In genomic region chr19:38679839-38680238, GRCh38 we compare ENCODE assay signal across 8 cellular contexts. TPM values are rescaled to one million over a fixed set of nuclear protein-coding genes. Genes with fewer than 3 reads are reported as not detected.
A peak's percentile ranks its signal among the peaks of the same experiment; 100 is the strongest.
DNase-seq lines count a peak whose midpoint lies in the region; ATAC-seq and TF ChIP-seq lines count a peak whose summit lies in the region.
"Had no signal": no experiment of that assay in that cellular context is flagged by ENCODE, and none has a peak within 500 bp of the region (broad histone marks: within the 10 kb centered on the region; RNA-seq: fewer than 3 reads in every experiment).

No MANE protein-coding gene starts in this region.

- peaks cover 69% of the 10 kb centered on the region for H3K4me1 Mint-ChIP-seq in GM23338

- no peak overlapping the region for H2AFZ ChIP-seq in GM23338

- H3K79me2 ChIP-seq in GM23338 (replicated peaks; ENCODE audit: insufficient read depth): peaks cover 98% of the 10 kb centered on the region

- no peak overlapping the region for H3K4me3 ChIP-seq in GM23338
- H3K4me3 ChIP-seq in RWPE2 (ENCODE audit: severe bottlenecking): no peak overlapping the region
- no peak overlapping the region for H3K4me3 ChIP-seq in gastroesophageal sphincter
- H3K4me3 ChIP-seq in skeletal muscle tissue (ENCODE audit: low read length in 3 of 3): peak overlapping the region in 1 of 3 donors; percentile 3

- TF ChIP-seq CTCF in GM23338 (conservative IDR thresholded peaks at IDR 0.05; ENCODE audit: low read depth in 2 of 2) (no peak), RWPE2 (IDR thresholded peaks at IDR 0.05; ENCODE audit: poor library complexity, severe bottlenecking) (no peak), gastroesophageal sphincter (IDR thresholded peaks at IDR 0.05) (no peak), GM13976 (IDR thresholded peaks at IDR 0.05; ENCODE audit: borderline replicate concordance, control extremely low read depth, extremely low read depth, insufficient read depth, missing control alignments) (no peak)

- 87 to 100% methylated on average over 1 to 3 of the region's 4 CpGs for whole genome bisulfite sequencing in gastroesophageal sphincter (ENCODE audit: low coverage in 1 of 2), 2 donors

- no peak for TF ChIP-seq EP300 in gastroesophageal sphincter (IDR thresholded peaks at IDR 0.05)

- no peaks in the 10 kb centered on the region; the same call in 1 of the 2 replicates for H3K36me3 ChIP-seq in GM23338 (ENCODE audit: insufficient read depth)
- H3K36me3 ChIP-seq in RWPE2 (ENCODE audit: low read depth): peaks cover 72% of the 10 kb centered on the region
- H3K36me3 ChIP-seq in gastroesophageal sphincter: no peaks in the 10 kb centered on the region
- H3K36me3 ChIP-seq in skeletal muscle tissue (ENCODE audit: control insufficient read depth in 3 of 3, insufficient read depth in 3 of 3, low read length in 3 of 3): peaks cover 0 to 11% (median 6%) of the 10 kb centered on the region in 3 donors

- peak overlapping the region in 1 of 3 donors; percentile 71 for H3K9ac ChIP-seq in skeletal muscle tissue (ENCODE audit: low read depth in 1 of 3, low read length in 3 of 3)

- peaks cover 13% of the 10 kb centered on the region for H3K27me3 Mint-ChIP-seq in GM23338 (ENCODE audit: insufficient read depth, low read depth, poor library complexity)

- H3K9me3 Mint-ChIP-seq in GM23338: peaks cover 5% of the 10 kb centered on the region; the same call in 1 of the 3 replicates

- H3K27ac ChIP-seq in GM23338 (ENCODE audit: low read depth) (peak overlapping the region; percentile 43; the same call in 1 of the 2 replicates), RWPE2 (ENCODE audit: poor library complexity, severe bottlenecking) (peak overlapping the region; percentile 99), gastroesophageal sphincter (peak overlapping the region in 3 of 4 donors; percentile 87 to 97 (median 92)), skeletal muscle tissue (ENCODE audit: low read depth, low read length) (peak overlapping the region; percentile 52)

- H3K4me1 ChIP-seq in GM23338 (ENCODE audit: insufficient read depth) (peaks cover 47% of the 10 kb centered on the region), RWPE2 (ENCODE audit: insufficient read depth, poor library complexity, severe bottlenecking) (peaks cover 74% of the 10 kb centered on the region), gastroesophageal sphincter (peaks cover 25 to 100% (median 55%) of the 10 kb centered on the region in 3 donors), skeletal muscle tissue (ENCODE audit: control insufficient read depth in 3 of 3, insufficient read depth in 3 of 3, low read length in 3 of 3) (peaks cover 92 to 98% (median 96%) of the 10 kb centered on the region in 3 donors)

- in situ Hi-C loops in GM13976 (cut with MboI; ENCODE audit: low sequenced_read_pairs, unreplicated experiment): no loop called here

- H3K27ac Mint-ChIP-seq in GM23338: peak overlapping the region; percentile 38; the same call in 1 of the 2 replicates

- H3F3A ChIP-seq in GM23338 (replicated peaks; ENCODE audit: low read depth): peaks cover 14% of the 10 kb centered on the region; the same call in 1 of the 2 replicates

- H3K27me3 ChIP-seq in GM23338 (ENCODE audit: insufficient read depth) (no peaks in the 10 kb centered on the region), RWPE2 (ENCODE audit: insufficient read depth, poor library complexity, severe bottlenecking) (no peaks in the 10 kb centered on the region), gastroesophageal sphincter (no peaks in the 10 kb centered on the region), skeletal muscle tissue (ENCODE audit: control insufficient read depth in 3 of 3, insufficient read depth in 3 of 3, low read length in 3 of 3) (no peaks in the 10 kb centered on the region)

- no peaks in the 10 kb centered on the region for H3K9me3 ChIP-seq in RWPE2 (ENCODE audit: severe bottlenecking)
- no peaks in the 10 kb centered on the region for H3K9me3 ChIP-seq in gastroesophageal sphincter
- H3K9me3 ChIP-seq in skeletal muscle tissue (ENCODE audit: control insufficient read depth in 3 of 3, low read length in 3 of 3): no peaks in the 10 kb centered on the region

- peaks cover 10% of the 10 kb centered on the region; the same call in 1 of the 2 replicates for H4K20me1 ChIP-seq in GM23338 (replicated peaks; ENCODE audit: insufficient read depth)

- no peak overlapping the region for H3K4me2 ChIP-seq in GM23338

- TF ChIP-seq POLR2A in gastroesophageal sphincter (IDR thresholded peaks at IDR 0.05): no peak

- H3K9me2 ChIP-seq in GM23338 (ENCODE audit: insufficient read depth): no peaks in the 10 kb centered on the region

- ATAC-seq in GM23338 (no peak), RWPE2 (ENCODE audit: low read depth) (peak; percentile 33), gastroesophageal sphincter (no peak)

- DNase-seq in GM23338 (ENCODE audit: low spot score): no peak
- no peak for DNase-seq in RWPE2 (ENCODE audit: low spot score)
- DNase-seq in DMS 273 treated with DMSO at 0.1 percent for 48 hours (lab: John Stamatoyannopoulos, UW): no peak
- DNase-seq in HuH-7 (ENCODE audit: low spot score): no peak
- no peak for DNase-seq in GM13976 (ENCODE audit: low spot score)
- DNase-seq: islet precursor cell had no signal

- H3K4me3 Mint-ChIP-seq in GM23338: no peak overlapping the region; the same call in 2 of the 3 replicates

- H3K36me3 Mint-ChIP-seq in GM23338 (ENCODE audit: low read depth): peaks cover 35% of the 10 kb centered on the region

TF ChIP-seq in GM23338, 12 proteins besides CTCF, POLR2A, EP300 and RAD21 (continues in another document):
- TF ChIP-seq NANOG (IDR thresholded peaks at IDR 0.05; ENCODE audit: borderline replicate concordance) (no peak), ETS1 (IDR thresholded peaks at IDR 0.05) (no peak), POLR2AphosphoS5 (IDR thresholded peaks at IDR 0.05; ENCODE audit: low read depth) (no peak), STAT1 (IDR thresholded peaks at IDR 0.05; ENCODE audit: unreplicated experiment) (no peak), ZNF331 (CRISPR knock-in tag; IDR thresholded peaks at IDR 0.05; ENCODE audit: low read depth) (no peak), ZNF114 (CRISPR knock-in tag; IDR thresholded peaks at IDR 0.05) (no peak), EZH2phosphoT487 (IDR thresholded peaks at IDR 0.05; ENCODE audit: unreplicated experiment) (no peak), JUNB (IDR thresholded peaks at IDR 0.05; ENCODE audit: unreplicated experiment) (no peak), EZH2 (IDR thresholded peaks at IDR 0.05; ENCODE audit: low read depth, unreplicated experiment) (no peak)

RNA-seq across cellular contexts. Expression of gene ACTN4, which starts 32.4 kb away (rescaled TPM):
- total RNA-seq in GM23338 (2014; rRNA removed; shearing (Covaris generic)): 379 and 427 TPM in 2 replicates
- polyA plus RNA-seq in GM23338 (2016; fragmentation: Nextera tagmentation; extraction: Ambion mirVana): 54.6 and 68.9 TPM in 2 replicates
- total RNA-seq in gastroesophageal sphincter (100 to 1,000 TPM; 337 to 938 (median 507) TPM), skeletal muscle tissue (42.3 TPM)

Comparison
In these comparisons a context has a peak if more than half of its experiments do, and no peak if none do; other contexts are left out.
1. H3K27ac ChIP-seq: peak in every context shown above with its lines; median percentile 99 in RWPE2; 92 in gastroesophageal sphincter; 52 in skeletal muscle tissue; 43 in GM23338.